26 cellular contexts compared by ENCODE assay signal in the genomic region with DNA sequence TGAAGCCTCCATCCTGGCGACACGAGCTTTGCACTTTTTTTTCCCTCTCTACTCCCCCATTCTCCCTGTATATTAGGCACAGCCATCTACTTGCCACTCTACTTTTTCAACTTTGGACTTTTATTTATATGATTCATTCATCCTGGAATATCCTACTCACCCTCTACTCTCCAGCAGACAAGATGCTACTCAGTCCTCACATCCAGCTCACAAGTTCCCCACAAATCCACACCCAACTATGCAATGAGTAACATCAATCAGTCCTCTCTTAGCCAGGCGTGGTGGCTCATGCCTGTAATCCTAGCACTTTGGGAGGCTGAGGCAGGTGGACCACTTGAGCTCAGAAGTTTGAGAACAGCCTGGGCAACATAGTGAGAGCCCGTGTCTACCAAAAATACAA. TPM values are rescaled to one million over a fixed set of nuclear protein-coding genes. Genes with fewer than 3 reads are reported as not detected.
DNase-seq lines count a peak whose midpoint lies in the region; ATAC-seq, FAIRE-seq and TF ChIP-seq lines count a peak whose summit lies in the region.
"Had no signal": no experiment of that assay in that cellular context is flagged by ENCODE, and none has a peak within 500 bp of the region (broad histone marks: within the 10 kb centered on the region; RNA-seq: fewer than 3 reads in every experiment).

No MANE protein-coding gene starts in this region.

- FAIRE-seq in GM12878 (lab: Jason Lieb, UNC) = no peak
- FAIRE-seq: K562, kidney had no signal

- H3K27ac Mint-ChIP-seq in stimulated activated naive B cell treated with anti-CD40 and anti-IgM and Interleukin-4, amounts not matched to agents 10 μg/mL and 1 μg/mL and 100 μg/mL, for 72 hours = peak overlapping the region; percentile 90
- H3K27ac Mint-ChIP-seq: activated naive CD4-positive, alpha-beta T cell treated with anti-CD3 and anti-CD28 coated beads, Interleukin-2, amount 10 ng/mL, durations not matched to agents 7 days and 5 days; CD4-positive, alpha-beta T cell had no signal

- no peaks in the 10 kb centered on the region for H3K36me3 ChIP-seq in GM12878 (ENCODE audit: control insufficient read depth in 2 of 2, insufficient read depth in 2 of 2, low read length in 1 of 2)
- no peaks in the 10 kb centered on the region for H3K36me3 ChIP-seq in mucosa of descending colon (ENCODE audit: low read depth)
- H3K36me3 ChIP-seq: lower lobe of right lung, SJCRH30, thyroid gland had no signal

- H3K4me3 ChIP-seq in GM12878 = no peak overlapping the region
- no peak overlapping the region for H3K4me3 ChIP-seq in mucosa of descending colon
- H3K4me3 ChIP-seq: K562, lower lobe of right lung, SJCRH30, thyroid gland had no signal

- RAD21 ChIA-PET in GM12878 (lab: Charles Lee; ENCODE audit: unreplicated experiment) = interaction anchor here (0.5 to 2.5 kb wide), 9 partner anchors 13 to 194 kb away, joined by 3 to 7 read pairs (median 3); no protein-coding TSS in a partner anchor

- no peak for TF ChIP-seq POLR2A in GM12878 (IDR thresholded peaks at IDR 0.05; ENCODE audit: low read depth, low read length)

- peaks cover 19 to 36% of the 10 kb centered on the region in 2 donors for H3K4me1 Mint-ChIP-seq in stimulated activated naive B cell treated with anti-CD40 and anti-IgM and Interleukin-4, amounts not matched to agents 10 μg/mL and 1 μg/mL and 100 μg/mL, for 72 hours

- in situ Hi-C loops in GM12878 (cut with MboI) = no loop called here

- no peak overlapping the region for H3K9ac ChIP-seq in GM12878 (ENCODE audit: control insufficient read depth, insufficient read depth, low read length)

- no peaks in the 10 kb centered on the region for H3K27me3 Mint-ChIP-seq in stimulated activated naive B cell treated with anti-CD40 and anti-IgM and Interleukin-4, amounts not matched to agents 10 μg/mL and 1 μg/mL and 100 μg/mL, for 72 hours

- BruUV-seq in GM12878 (replicated peaks; lab: Mats Ljungman, UMichigan) = no TSS peak

- TF ChIP-seq RAD21 in GM12878 (IDR thresholded peaks at IDR 0.05; ENCODE audit: insufficient read depth, low read depth, low read length) = no peak

- H4K20me1 ChIP-seq in GM12878 (ENCODE audit: control insufficient read depth, insufficient read depth) = no peaks in the 10 kb centered on the region

- ATAC-seq in GM21423 (IDR thresholded peaks at IDR 0.05; ENCODE audit: unreplicated experiment) (peak; percentile 9), HG02885 (IDR thresholded peaks at IDR 0.05; ENCODE audit: poor library complexity, unreplicated experiment) (peak; percentile 2), GM12878 (peak; percentile 15), mucosa of descending colon (no peak)
- peak in 1 of 2 donors; percentile 11 for ATAC-seq in stimulated activated naive B cell treated with anti-CD40 and anti-IgM and Interleukin-4, amounts not matched to agents 10 μg/mL and 1 μg/mL and 100 μg/mL, for 72 hours (replicated peaks)
- ATAC-seq: K562, lower lobe of right lung, Panc1, sciatic nerve had no signal

- TF ChIP-seq EP300 in GM12878 (IDR thresholded peaks at IDR 0.05; ENCODE audit: borderline replicate concordance in 1 of 2, control insufficient read depth in 1 of 2, low read depth in 2 of 2, low read length in 2 of 2) = no peak

- no peak overlapping the region for H3K4me2 ChIP-seq in GM12878 (ENCODE audit: control insufficient read depth, insufficient read depth)

- H3K4me1 ChIP-seq in GM12878 (ENCODE audit: control insufficient read depth, insufficient read depth, low read length) = peaks cover 10% of the 10 kb centered on the region
- H3K4me1 ChIP-seq in mucosa of descending colon (ENCODE audit: low read depth) = no peaks in the 10 kb centered on the region
- H3K4me1 ChIP-seq: lower lobe of right lung, SJCRH30, thyroid gland had no signal

- no peak overlapping the region for H2AFZ ChIP-seq in GM12878 (ENCODE audit: control insufficient read depth, low read depth, low read length)

- POLR2A ChIA-PET in GM12878 (lab: Charles Lee) = interaction anchor here (0.8 kb wide), 1 partner anchor 36 kb away, joined by 3 read pairs; no protein-coding TSS in a partner anchor

- WGBS in GM12878 (ENCODE audit: insufficient coverage, insufficient replicate concordance, low lambda C conversion rate, missing lambda C conversion rate) = 83% methylated on average over 4 of the region's 4 CpGs

- intact Hi-C loops in GM12878 (cut with micrococcal nuclease; ENCODE audit: unreplicated experiment) (no loop called here), mucosa of descending colon (cut with DNase I, micrococcal nuclease) (no loop called here)

- TF ChIP-seq CTCF in GM12878 (IDR thresholded peaks at IDR 0.05 in 2 of 3, conservative IDR thresholded peaks at IDR 0.05 in 1 of 3; ENCODE audit: control insufficient read depth in 2 of 3, extremely low read depth in 1 of 3, insufficient read depth in 1 of 3, low read depth in 3 of 3, low read length in 3 of 3) (no peak), mucosa of descending colon (IDR thresholded peaks at IDR 0.05) (no peak)

- no peaks in the 10 kb centered on the region for H3K79me2 ChIP-seq in GM12878 (ENCODE audit: control insufficient read depth, insufficient read depth, low read length)

- peaks cover 0 to 4% of the 10 kb centered on the region in 2 donors for H3K9me3 Mint-ChIP-seq in stimulated activated naive B cell treated with anti-CD40 and anti-IgM and Interleukin-4, amounts not matched to agents 10 μg/mL and 1 μg/mL and 100 μg/mL, for 72 hours
- H3K9me3 Mint-ChIP-seq: activated naive CD4-positive, alpha-beta T cell treated with anti-CD3 and anti-CD28 coated beads, Interleukin-2, amount 10 ng/mL, durations not matched to agents 7 days and 5 days; CD4-positive, alpha-beta T cell; stimulated activated naive CD8-positive, alpha-beta T cell treated with anti-CD3 and anti-CD28 coated beads, Interleukin-15, amount 100 ng/mL, for 72 hours had no signal

- no peaks in the 10 kb centered on the region for H3K27me3 ChIP-seq in GM12878 (replicated peaks in 1 of 2; ENCODE audit: control insufficient read depth in 2 of 2, insufficient read depth in 2 of 2, low read length in 1 of 2)
- H3K27me3 ChIP-seq: thyroid gland had no signal

- SMC1A ChIA-PET in GM12878 (lab: Charles Lee; ENCODE audit: uncharacterized antibody, unreplicated experiment) = interaction anchor here (0.6 to 2.6 kb wide), 9 partner anchors 9 to 127 kb away, joined by 3 to 9 read pairs (median 4); no protein-coding TSS in a partner anchor

- no peak overlapping the region for H3K27ac ChIP-seq in GM12878 (ENCODE audit: control insufficient read depth, insufficient read depth)
- H3K27ac ChIP-seq: lower lobe of right lung, SJCRH30, thyroid gland had no signal

- H3K36me3 Mint-ChIP-seq in stimulated activated naive B cell treated with anti-CD40 and anti-IgM and Interleukin-4, amounts not matched to agents 10 μg/mL and 1 μg/mL and 100 μg/mL, for 72 hours = no peaks in the 10 kb centered on the region
- H3K36me3 Mint-ChIP-seq: activated naive CD4-positive, alpha-beta T cell treated with anti-CD3 and anti-CD28 coated beads, Interleukin-2, amount 10 ng/mL, durations not matched to agents 7 days and 5 days had no signal

- CTCF ChIA-PET in GM12878 (lab: Yijun Ruan, JAX) = interaction anchor here (0.6 to 1.9 kb wide), 5 partner anchors 14 to 186 kb away, joined by 3 to 7 read pairs (median 4); no protein-coding TSS in a partner anchor

- no peak for DNase-seq in GM12878 (ENCODE audit: low read depth, low spot score)
- no peak for DNase-seq in stimulated activated naive B cell treated with anti-CD40 and anti-IgM and Interleukin-4, amounts not matched to agents 10 μg/mL and 1 μg/mL and 100 μg/mL, for 72 hours
- DNase-seq in mucosa of descending colon = no peak
- no peak for DNase-seq in NCI-H1694 treated with DMSO at 0.1 percent for 48 hours (lab: John Stamatoyannopoulos, UW)
- DNase-seq in amygdala (lab: John Stamatoyannopoulos, UW) = no peak
- DNase-seq: activated naive CD4-positive, alpha-beta T cell treated with anti-CD3 and anti-CD28 coated beads, Interleukin-2, amount 10 ng/mL, durations not matched to agents 7 days and 5 days; activated T-cell treated with anti-CD3 and anti-CD28 coated beads, Interleukin-2, amount 50 U/mL, for 1 hour; aorta; CD4-positive, alpha-beta T cell; DMS 273 treated with DMSO at 0.1 percent for 48 hours; kidney; lower lobe of right lung; NCI-H1417 treated with DMSO at 0.1 percent for 48 hours; NCI-H510A; SJCRH30; stimulated activated naive CD8-positive, alpha-beta T cell treated with anti-CD3 and anti-CD28 coated beads, Interleukin-15, amount 100 ng/mL, for 72 hours; thyroid gland had no signal

- H3K4me3 Mint-ChIP-seq in stimulated activated naive B cell treated with anti-CD40 and anti-IgM and Interleukin-4, amounts not matched to agents 10 μg/mL and 1 μg/mL and 100 μg/mL, for 72 hours = peak overlapping the region; percentile 19 to 44
- H3K4me3 Mint-ChIP-seq: activated naive CD4-positive, alpha-beta T cell treated with anti-CD3 and anti-CD28 coated beads, Interleukin-2, amount 10 ng/mL, durations not matched to agents 7 days and 5 days; CD4-positive, alpha-beta T cell; stimulated activated naive CD8-positive, alpha-beta T cell treated with anti-CD3 and anti-CD28 coated beads, Interleukin-15, amount 100 ng/mL, for 72 hours had no signal

- H3K9me3 ChIP-seq in GM12878 (replicated peaks; ENCODE audit: control insufficient read depth, insufficient read depth, low read length) (no peaks in the 10 kb centered on the region), mucosa of descending colon (no peaks in the 10 kb centered on the region)
- H3K9me3 ChIP-seq: lower lobe of right lung, SJCRH30, thyroid gland had no signal

RNA-seq across cellular contexts. Expression of a gene that starts 23.9 kb away (rescaled TPM):
- total RNA-seq in GM12878 (2013; cell fraction: nucleolus; rRNA removed) = not detected in 2 replicates
- not detected in 2 replicates for total RNA-seq in GM12878 (2014; rRNA removed)
- not detected in 2 replicates for total RNA-seq in GM12878 (2014; rRNA removed; fragmentation: Illumina TruSeq; extraction: Trizol)
- not detected in 2 replicates for total RNA-seq in GM12878 (2021)
- polyA plus RNA-seq in GM12878 (2011; ENCODE audit: low read depth) = not detected
- not detected in 2 replicates for polyA plus RNA-seq in GM12878 (2011; rRNA removed)
- polyA plus RNA-seq in GM12878 (2011; cell fraction: cytosol; rRNA removed) = not detected in 2 replicates
- not detected in 2 replicates for polyA plus RNA-seq in GM12878 (2011; cell fraction: nucleus; rRNA removed)
- polyA plus RNA-seq in GM12878 (2012) = not detected in 2 replicates
- not detected in 2 replicates for polyA plus RNA-seq in GM12878 (2014; fragmentation: Illumina TruSeq; extraction: Trizol)
- not detected for polyA plus RNA-seq in GM12878 (2014; fragmentation: Nextera tagmentation; extraction: Ambion mirVana)
- not detected in 2 replicates for polyA plus RNA-seq in GM12878 (2014; rRNA removed)
- not detected for polyA plus RNA-seq in GM12878 (2016; fragmentation: Nextera tagmentation; extraction: Ambion mirVana)
- polyA minus RNA-seq in GM12878 (2011; rRNA and poly(A)+ RNA removed) = not detected in 2 replicates
- not detected in 2 replicates for polyA minus RNA-seq in GM12878 (2011; cell fraction: cytosol; rRNA and poly(A)+ RNA removed)
- polyA minus RNA-seq in GM12878 (2011; cell fraction: nucleus; rRNA and poly(A)+ RNA removed) = not detected in 2 replicates
- 10 to 100 TPM; 17.9 to 62.9 (median 23.9) TPM for total RNA-seq in mucosa of descending colon
- total RNA-seq: aorta; cardiac septum; CD4-positive, alpha-beta T cell; dermis microvascular lymphatic vessel endothelial cell; G401; K562; kidney; lower lobe of right lung; posterior vena cava; sciatic nerve; SJCRH30; thyroid gland had no signal
- polyA plus RNA-seq: aorta, K562 had no signal

RNA-seq across cellular contexts. Expression of a gene that starts 43.3 kb away (rescaled TPM):
- total RNA-seq in GM12878 (2013; cell fraction: nucleolus; rRNA removed) = not detected in 2 replicates
- total RNA-seq in GM12878 (2014; rRNA removed) (not detected in 2 replicates), GM12878 (2014; rRNA removed; fragmentation: Illumina TruSeq; extraction: Trizol) (not detected in 2 replicates), GM12878 (2021) (0.15 TPM in 1 of 2 replicates, not detected in the other), mucosa of descending colon (100 to 1,000 TPM; 113 to 349 (median 240) TPM)
- not detected for polyA plus RNA-seq in GM12878 (2011; ENCODE audit: low read depth)
- polyA plus RNA-seq in GM12878 (2011; rRNA removed) (not detected in 2 replicates), GM12878 (2014; fragmentation: Illumina TruSeq; extraction: Trizol) (not detected in 2 replicates), GM12878 (2014; fragmentation: Nextera tagmentation; extraction: Ambion mirVana) (not detected), GM12878 (2014; rRNA removed) (not detected in 2 replicates), GM12878 (2016; fragmentation: Nextera tagmentation; extraction: Ambion mirVana) (not detected)
- polyA plus RNA-seq in GM12878 (2011; cell fraction: cytosol; rRNA removed) = not detected in 2 replicates
- not detected in 2 replicates for polyA plus RNA-seq in GM12878 (2011; cell fraction: nucleus; rRNA removed)
- polyA plus RNA-seq in GM12878 (2012) = not detected in 2 replicates
- not detected in 2 replicates for polyA minus RNA-seq in GM12878 (2011; rRNA and poly(A)+ RNA removed)
- polyA minus RNA-seq in GM12878 (2011; cell fraction: cytosol; rRNA and poly(A)+ RNA removed) = not detected in 2 replicates
- polyA minus RNA-seq in GM12878 (2011; cell fraction: nucleus; rRNA and poly(A)+ RNA removed) = 0.10 TPM in 1 of 2 replicates, not detected in the other
- total RNA-seq: aorta; cardiac septum; CD4-positive, alpha-beta T cell; dermis microvascular lymphatic vessel endothelial cell; kidney; lower lobe of right lung; posterior vena cava; sciatic nerve; SJCRH30; thyroid gland had no signal
- polyA plus RNA-seq: K562 had no signal

Comparison
In these comparisons a context has a peak if more than half of its experiments do, and no peak if none do; other contexts are left out.
1. RNA of a gene that starts 23.9 kb away (total RNA-seq): 17.9 to 62.9 TPM in mucosa of descending colon; not detected in GM12878; every median in the first group is over 10 times any median in the second.
2. RNA of a gene that starts 43.3 kb away (total RNA-seq): 113 to 349 TPM in mucosa of descending colon; 0.15 TPM in GM12878; every median in the first group is over 10 times any median in the second.